In the genomic region with DNA sequence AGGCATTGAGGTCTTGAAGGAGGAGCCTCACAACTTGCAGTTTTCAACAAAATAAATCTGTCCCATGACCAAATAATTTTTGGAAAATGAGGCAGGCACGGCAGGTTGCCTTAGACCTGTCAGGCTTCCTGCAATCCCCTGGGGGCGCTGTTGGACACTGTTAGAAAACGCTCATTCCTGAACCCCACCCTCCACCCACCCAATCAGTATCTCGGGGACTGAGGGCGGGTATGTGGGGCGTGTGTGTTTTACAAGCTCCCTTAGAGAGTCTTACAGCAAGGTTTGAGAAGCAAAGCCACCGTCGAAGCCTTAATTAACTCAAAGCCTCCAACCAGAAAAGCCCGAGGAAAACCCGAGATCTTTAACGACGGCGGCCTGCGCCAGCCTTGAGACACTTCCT, we compare ENCODE assay signal across 10 cellular contexts.
A peak's percentile ranks its signal among the peaks of the same experiment; 100 is the strongest.
DNase-seq lines count a peak whose midpoint lies in the region; ATAC-seq, FAIRE-seq and TF ChIP-seq lines count a peak whose summit lies in the region.
"Had no signal": no experiment of that assay in that cellular context is flagged by ENCODE, and none has a peak within 500 bp of the region (broad histone marks: within the 10 kb centered on the region; RNA-seq: fewer than 3 reads in every experiment).

No MANE protein-coding gene starts in this region.

- no peak for FAIRE-seq in urothelium cell line (lab: Jason Lieb, UNC)

- TF ChIP-seq CTCF in liver (IDR thresholded peaks at IDR 0.05; ENCODE audit: low read depth, low read length, missing input control) (peak; percentile 10), Peyer's patch (IDR thresholded peaks at IDR 0.05) (peak in 2 of 6 experiments; percentile 14 to 40)

- TF ChIP-seq POLR2A in Peyer's patch (IDR thresholded peaks at IDR 0.05), result no peak

- H3K9ac ChIP-seq in liver (ENCODE audit: low read depth in 1 of 2, low read length in 2 of 2), result no peak overlapping the region

- ATAC-seq in GM21786 (IDR thresholded peaks at IDR 0.05; ENCODE audit: unreplicated experiment), result no peak
- ATAC-seq: gastroesophageal sphincter had no signal

- H3K4me1 ChIP-seq in liver (ENCODE audit: control insufficient read depth in 4 of 4, insufficient read depth in 4 of 4, low read length in 3 of 4) (peaks cover 4 to 34% (median 24%) of the 10 kb centered on the region in 4 donors), Peyer's patch (no peaks in the 10 kb centered on the region)
- H3K4me1 ChIP-seq: gastroesophageal sphincter had no signal

- TF ChIP-seq RAD21 in liver (IDR thresholded peaks at IDR 0.05), result peak in 1 of 2 donors; percentile 24

- H3K9me3 ChIP-seq in liver (ENCODE audit: control insufficient read depth in 4 of 4, low read length in 3 of 4) (no peaks in the 10 kb centered on the region), Peyer's patch (no peaks in the 10 kb centered on the region)
- H3K9me3 ChIP-seq: gastroesophageal sphincter had no signal

- DNase-seq in stimulated activated CD4-positive, alpha-beta T cell treated with anti-CD3 and anti-CD28 coated beads, Interleukin-15, amount 100 ng/mL, for 24 hours, result peak; percentile 44
- DNase-seq in stimulated activated CD4-positive, alpha-beta T cell treated with anti-CD3 and anti-CD28 coated beads, Interleukin-4, amount 100 ng/mL, for 4 hours, result no peak
- DNase-seq in activated T-cell treated with anti-CD3 and anti-CD28 coated beads, Interleukin-2, amount 50 U/mL, for 48 hours, result peak; percentile 50 to 57
- peak; percentile 63 for DNase-seq in urothelium cell line (ENCODE audit: low spot score)
- no peak for DNase-seq in Peyer's patch
- no peak for DNase-seq in stimulated activated naive CD4-positive, alpha-beta T cell (lab: John Stamatoyannopoulos, UW)
- DNase-seq: NCI-H510A had no signal

- H3K36me3 ChIP-seq in liver (ENCODE audit: control insufficient read depth in 4 of 4, insufficient read depth in 3 of 4, low read depth in 1 of 4, low read length in 3 of 4) (no peaks in the 10 kb centered on the region), Peyer's patch (no peaks in the 10 kb centered on the region)
- H3K36me3 ChIP-seq: gastroesophageal sphincter had no signal

- H3K27ac ChIP-seq in liver (ENCODE audit: low read depth in 1 of 2, low read length in 2 of 2) (no peak overlapping the region), Peyer's patch (no peak overlapping the region)
- H3K27ac ChIP-seq: gastroesophageal sphincter had no signal

- no peaks in the 10 kb centered on the region for H3K27me3 ChIP-seq in liver (ENCODE audit: control insufficient read depth in 4 of 4, insufficient read depth in 4 of 4, low read length in 3 of 4)
- H3K27me3 ChIP-seq in Peyer's patch, result no peaks in the 10 kb centered on the region

- H3K4me3 ChIP-seq in liver (ENCODE audit: low read depth in 1 of 3, low read length in 3 of 3) (no peak overlapping the region), Peyer's patch (no peak overlapping the region)
- H3K4me3 ChIP-seq: gastroesophageal sphincter had no signal

- 61% methylated on average over 14 of the region's 14 CpGs for WGBS in liver

TF ChIP-seq in liver, 16 proteins besides CTCF, POLR2A, EP300 and RAD21:
- TF ChIP-seq JUND (IDR thresholded peaks at IDR 0.05), result no peak
- TF ChIP-seq GABPA (IDR thresholded peaks at IDR 0.05 in 1 of 2, conservative IDR thresholded peaks at IDR 0.05 in 1 of 2), result no peak
- TF ChIP-seq, protein P1, sequence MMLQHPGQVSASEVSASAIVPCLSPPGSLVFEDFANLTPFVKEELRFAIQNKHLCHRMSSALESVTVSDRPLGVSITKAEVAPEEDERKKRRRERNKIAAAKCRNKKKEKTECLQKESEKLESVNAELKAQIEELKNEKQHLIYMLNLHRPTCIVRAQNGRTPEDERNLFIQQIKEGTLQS (IDR thresholded peaks at IDR 0.05), result no peak

Comparison
In these comparisons a context has a peak if more than half of its experiments do, and no peak if none do; other contexts are left out.
1. DNase-seq: peak in stimulated activated CD4-positive, alpha-beta T cell treated with anti-CD3 and anti-CD28 coated beads, Interleukin-15, amount 100 ng/mL, for 24 hours (single experiment), activated T-cell treated with anti-CD3 and anti-CD28 coated beads, Interleukin-2, amount 50 U/mL, for 48 hours (2 of 2) and urothelium cell line (single experiment); none in stimulated activated CD4-positive, alpha-beta T cell treated with anti-CD3 and anti-CD28 coated beads, Interleukin-4, amount 100 ng/mL, for 4 hours (0 of 2), Peyer's patch (0 of 3) and stimulated activated naive CD4-positive, alpha-beta T cell (0 of 6).